In the genomic region with DNA sequence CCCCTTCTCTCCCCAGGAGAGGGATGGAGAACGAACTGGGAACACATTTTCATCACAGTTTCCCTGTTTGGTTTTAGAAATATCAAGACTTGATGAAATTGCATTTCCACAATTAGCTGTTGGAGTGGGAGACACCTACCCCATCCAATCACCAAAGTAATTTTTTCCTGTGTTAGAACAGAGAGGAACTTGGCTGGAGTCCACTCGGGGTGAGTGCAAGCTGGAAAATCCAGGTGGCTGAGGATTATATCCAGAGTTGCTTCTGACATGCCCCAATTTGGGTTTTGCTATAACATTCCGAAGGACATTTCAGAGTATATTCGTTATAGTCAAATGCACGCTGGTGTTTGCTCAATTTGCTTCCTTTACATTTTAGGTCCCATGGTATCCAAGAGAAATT, we compare ENCODE assay signal across 5 cellular contexts.
"Had no signal": no experiment of that assay in that cellular context is flagged by ENCODE, and none has a peak within 500 bp of the region (broad histone marks: within the 10 kb centered on the region; RNA-seq: fewer than 3 reads in every experiment).

No MANE protein-coding gene starts in this region.

- DNase-seq: H9, HCEC 1CT, KG1 had no signal

- ATAC-seq: GM23338, K562 had no signal

- H3K4me3 ChIP-seq: GM23338, K562 had no signal
